Comparison of ENCODE assay signal across 17 cellular contexts in the genomic region with DNA sequence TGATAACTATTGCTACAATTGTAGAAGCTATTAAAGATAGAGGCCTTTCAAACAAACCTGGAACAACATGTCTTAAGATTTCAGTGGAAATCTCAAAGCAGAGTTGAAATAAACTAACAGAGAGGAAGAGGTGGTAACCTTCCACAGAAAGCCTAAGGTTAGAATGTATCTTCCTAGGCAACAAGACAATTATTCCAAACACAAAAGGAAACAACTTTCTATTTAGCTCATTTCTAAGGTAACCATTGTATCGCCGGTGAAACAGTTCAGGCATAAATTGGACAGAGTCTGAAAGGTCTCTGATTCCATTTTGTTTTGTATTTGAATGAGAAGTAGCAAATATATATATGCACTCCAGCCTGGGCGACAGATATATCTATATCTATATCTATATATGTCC.
"Had no signal": no experiment of that assay in that cellular context is flagged by ENCODE, and none has a peak within 500 bp of the region (broad histone marks: within the 10 kb centered on the region; RNA-seq: fewer than 3 reads in every experiment).

No MANE protein-coding gene starts in this region.

- H3K4me3 ChIP-seq: left ventricle myocardium inferior, tibial artery, uterus had no signal

- H3K9me3 Mint-ChIP-seq: activated CD4-positive, alpha-beta memory T cell treated with anti-CD3 and anti-CD28 coated beads, Interleukin-2, amount 10 ng/mL, durations not matched to agents 7 days and 5 days; activated naive CD4-positive, alpha-beta T cell treated with anti-CD3 and anti-CD28 coated beads, Interleukin-2, amount 50 U/mL, for 72 hours had no signal

- ATAC-seq: activated naive CD4-positive, alpha-beta T cell treated with anti-CD3 and anti-CD28 coated beads, Interleukin-2, amount 50 U/mL, for 72 hours; activated T-cell treated with anti-CD3 and anti-CD28 coated beads, Interleukin-2, amount 50 U/mL, for 72 hours; naive thymus-derived CD8-positive, alpha-beta T cell; WTC11 had no signal

- H3K9me3 ChIP-seq: left ventricle myocardium inferior, tibial artery, uterus had no signal

- H2AFZ ChIP-seq: parathyroid adenoma had no signal

- H3K27ac ChIP-seq: left ventricle myocardium inferior, parathyroid adenoma, tibial artery, uterus had no signal

- H3K27ac Mint-ChIP-seq: activated CD4-positive, alpha-beta memory T cell treated with anti-CD3 and anti-CD28 coated beads, Interleukin-2, amount 10 ng/mL, durations not matched to agents 7 days and 5 days; activated naive CD4-positive, alpha-beta T cell treated with anti-CD3 and anti-CD28 coated beads, Interleukin-2, amount 50 U/mL, for 72 hours; activated T-cell treated with anti-CD3 and anti-CD28 coated beads, Interleukin-2, amount 50 U/mL, for 72 hours; naive thymus-derived CD8-positive, alpha-beta T cell; WTC11 had no signal

- H3K4me1 Mint-ChIP-seq: naive thymus-derived CD8-positive, alpha-beta T cell had no signal

- H3K79me2 ChIP-seq: parathyroid adenoma had no signal

- H3K36me3 ChIP-seq: left ventricle myocardium inferior, tibial artery, uterus had no signal

- H3K4me1 ChIP-seq: left ventricle myocardium inferior, parathyroid adenoma, tibial artery, uterus had no signal

- DNase-seq: activated CD4-positive, alpha-beta memory T cell treated with anti-CD3 and anti-CD28 coated beads, Interleukin-2, amount 10 ng/mL, durations not matched to agents 7 days and 5 days; activated CD4-positive, alpha-beta T cell treated with anti-CD3 and anti-CD28 coated beads for 4 hours; activated CD8-positive, alpha-beta memory T cell treated with anti-CD3 and anti-CD28 coated beads, Interleukin-2, amount 50 U/mL, for 4 hours; activated gamma-delta T cell; activated T-cell treated with anti-CD3 and anti-CD28 coated beads, Interleukin-2, amount 50 U/mL, for 72 hours; hippocampal formation; left ventricle myocardium inferior; mesenchymal stem cell; naive thymus-derived CD8-positive, alpha-beta T cell; retina; stimulated activated CD4-positive, alpha-beta T cell treated with anti-CD3 and anti-CD28 coated beads, Interleukin-2, amount 100 ng/mL, for 48 hours; stimulated activated naive CD4-positive, alpha-beta T cell; tibial artery; uterus had no signal

- H3K36me3 Mint-ChIP-seq: naive thymus-derived CD8-positive, alpha-beta T cell had no signal

- H3K4me3 Mint-ChIP-seq: activated CD4-positive, alpha-beta memory T cell treated with anti-CD3 and anti-CD28 coated beads, Interleukin-2, amount 10 ng/mL, durations not matched to agents 7 days and 5 days; activated T-cell treated with anti-CD3 and anti-CD28 coated beads, Interleukin-2, amount 50 U/mL, for 72 hours; naive thymus-derived CD8-positive, alpha-beta T cell; WTC11 had no signal
